Comparison of ENCODE assay signal across 9 cellular contexts in the genomic region with DNA sequence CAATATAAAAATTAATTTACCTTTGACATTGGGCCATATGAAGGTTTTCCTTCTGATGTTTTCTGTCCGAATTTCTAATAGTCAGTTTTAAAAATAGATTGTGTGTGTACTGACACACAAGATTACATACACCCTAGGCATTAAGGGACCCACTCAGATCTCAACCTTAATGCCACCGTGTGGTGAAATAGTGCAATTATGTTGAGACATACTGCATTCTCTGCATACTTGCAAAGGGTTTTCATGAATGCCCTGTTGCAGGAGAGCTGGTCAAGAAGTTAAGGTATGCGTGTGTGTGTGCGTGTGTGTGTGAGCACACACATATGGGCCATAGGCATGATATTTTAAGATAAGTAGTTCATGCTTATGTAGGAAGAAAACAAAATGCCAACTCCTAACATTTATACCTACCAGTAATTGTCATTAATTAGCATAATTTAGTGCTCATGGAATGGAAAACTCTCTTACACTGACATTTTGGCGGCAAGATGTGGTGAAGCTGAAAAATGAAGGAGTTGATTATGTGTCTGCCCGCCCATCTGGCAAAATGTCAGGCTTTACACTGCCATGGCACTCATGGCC. TPM values are rescaled to one million over a fixed set of nuclear protein-coding genes. Genes with fewer than 3 reads are reported as not detected.
DNase-seq lines count a peak whose midpoint lies in the region; ATAC-seq and TF ChIP-seq lines count a peak whose summit lies in the region.
"Had no signal": no experiment of that assay in that cellular context is flagged by ENCODE, and none has a peak within 500 bp of the region (broad histone marks: within the 10 kb centered on the region; RNA-seq: fewer than 3 reads in every experiment).

No MANE protein-coding gene starts in this region.

- peak; percentile 50 for TF ChIP-seq CTCF in DND-41 (IDR thresholded peaks at IDR 0.05; ENCODE audit: borderline replicate concordance, extremely low read depth, low read length, poor library complexity, severe bottlenecking)
- peak; percentile 19; the same call in 1 of the 2 replicates for TF ChIP-seq CTCF in RWPE1 (conservative IDR thresholded peaks at IDR 0.05; ENCODE audit: low read depth)
- peak; percentile 58 for TF ChIP-seq CTCF in fibroblast of mammary gland (conservative IDR thresholded peaks at IDR 0.05; ENCODE audit: control insufficient read depth, insufficient read depth, low read depth, low read length)
- TF ChIP-seq CTCF in ovary (IDR thresholded peaks at IDR 0.05) = no peak

- H3K27ac ChIP-seq in DND-41 (ENCODE audit: low read length) (no peak overlapping the region), RWPE1 (no peak overlapping the region), ovary (no peak overlapping the region)

- POLR2A ChIA-PET in RWPE1 (lab: Yijun Ruan, JAX; ENCODE audit: low non-redundant PET) = interaction anchor here (0.9 kb wide), 1 partner anchor 169 kb away, joined by 3 read pairs; no protein-coding TSS in a partner anchor

- ATAC-seq in DND-41 (ENCODE audit: insufficient read depth, low read depth) (peak; percentile 59; the same call in 1 of the 3 replicates), HG03432 (IDR thresholded peaks at IDR 0.05; ENCODE audit: unreplicated experiment) (peak; percentile 84), HG03108 (IDR thresholded peaks at IDR 0.05; ENCODE audit: unreplicated experiment) (no peak), HG03521 (IDR thresholded peaks at IDR 0.05; ENCODE audit: unreplicated experiment) (no peak)

- intact Hi-C loops in ovary (cut with DNase I) = no loop called here

- H3K4me1 ChIP-seq in DND-41 (ENCODE audit: insufficient read depth, low read length) (no peaks in the 10 kb centered on the region), ovary (ENCODE audit: insufficient read depth) (peaks cover 2% of the 10 kb centered on the region)

- TF ChIP-seq EP300 in ovary (IDR thresholded peaks at IDR 0.05) = no peak

- H3K9me3 ChIP-seq in DND-41 (ENCODE audit: insufficient read depth, low read length, severe bottlenecking) (no peaks in the 10 kb centered on the region), ovary (no peaks in the 10 kb centered on the region)

- H3K27me3 ChIP-seq in DND-41 (ENCODE audit: insufficient read depth, low read length, poor library complexity) (no peaks in the 10 kb centered on the region), ovary (no peaks in the 10 kb centered on the region)

- no peak overlapping the region for H2AFZ ChIP-seq in DND-41 (ENCODE audit: low read depth, low read length)

- TF ChIP-seq POLR2A in ovary (IDR thresholded peaks at IDR 0.05) = no peak

- H3K9ac ChIP-seq in DND-41 (ENCODE audit: low read depth, low read length) = no peak overlapping the region

- H3K4me3 ChIP-seq in DND-41 (ENCODE audit: low read depth in 1 of 2, low read length in 2 of 2) = no peak overlapping the region
- H3K4me3 ChIP-seq in fibroblast of mammary gland (ENCODE audit: control insufficient read depth, low read depth, low read length) = no peak overlapping the region
- H3K4me3 ChIP-seq in ovary = no peak overlapping the region

- no peaks in the 10 kb centered on the region for H3K36me3 ChIP-seq in DND-41 (ENCODE audit: insufficient read depth, low read length)
- no peaks in the 10 kb centered on the region for H3K36me3 ChIP-seq in ovary

- H4K20me1 ChIP-seq in DND-41 (ENCODE audit: insufficient read depth, low read length) = no peaks in the 10 kb centered on the region

- 68% methylated on average over 6 of the region's 6 CpGs for WGBS in ovary, 3 donors

- H3K79me2 ChIP-seq in DND-41 (ENCODE audit: insufficient read depth, low read length) = no peaks in the 10 kb centered on the region

- DNase-seq in DND-41 (no peak), RWPE1 (ENCODE audit: low spot score) (peak; percentile 46), fibroblast of mammary gland (ENCODE audit: low read depth) (peak; percentile 69), pons (ENCODE audit: low spot score) (peak; percentile 49), ovary (no peak)

- CTCF ChIA-PET in RWPE1 (lab: Yijun Ruan, JAX) = interaction anchor here (0.5 to 2.0 kb wide), 12 partner anchors 13 to 1743 kb away, joined by 3 to 8 read pairs (median 4); a partner anchor contains a TSS

- no peak overlapping the region for H3K4me2 ChIP-seq in DND-41 (ENCODE audit: insufficient read depth, low read length)

RNA-seq across cellular contexts. Expression of a gene that starts 58.8 kb away (rescaled TPM):
- total RNA-seq in ovary = 1 to 10 TPM in 1 of 7 donors, under 1 TPM in 2, not detected in 4; 0.07 to 1.6 (median 0.26) TPM
- under 1 TPM; 0.02 to 0.03 TPM for polyA plus RNA-seq in ovary
- total RNA-seq: T-helper 1 cell treated with Interleukin-12 subunit alpha and Interleukin-12 subunit beta and Interleukin-4 antibody, amounts not matched to agents 30 ng/mL and 1 ng/mL, for 36 hours had no signal

Comparison
In these comparisons a context has a peak if more than half of its experiments do, and no peak if none do; other contexts are left out.
1. ATAC-seq: peak in DND-41 (single experiment) and HG03432 (single experiment); none in HG03108 (single experiment) and HG03521 (single experiment).
2. DNase-seq: peak in RWPE1 (single experiment), fibroblast of mammary gland (single experiment) and pons (single experiment); none in DND-41 (single experiment) and ovary (0 of 5).
3. CTCF ChIP-seq: peak in DND-41 (single experiment), RWPE1 (single experiment) and fibroblast of mammary gland (single experiment); none in ovary (0 of 3).